In genomic region chr20:41643504-41643938, GRCh38 we compare ENCODE assay signal across 10 cellular contexts. TPM values are rescaled to one million over a fixed set of nuclear protein-coding genes. Genes with fewer than 3 reads are reported as not detected.
DNase-seq lines count a peak whose midpoint lies in the region; ATAC-seq, FAIRE-seq and TF ChIP-seq lines count a peak whose summit lies in the region.
"Had no signal": no experiment of that assay in that cellular context is flagged by ENCODE, and none has a peak within 500 bp of the region (broad histone marks: within the 10 kb centered on the region; RNA-seq: fewer than 3 reads in every experiment).

No MANE protein-coding gene starts in this region.

- SMC1A ChIA-PET in GM12878 (lab: Charles Lee; ENCODE audit: uncharacterized antibody, unreplicated experiment): interaction anchor here (0.5 to 1.7 kb wide), 4 partner anchors 9 to 32 kb away, joined by 3 to 6 read pairs (median 3); no protein-coding TSS in a partner anchor

- no peaks in the 10 kb centered on the region for H3K9me3 Mint-ChIP-seq in mesothelial cell of epicardium
- H3K9me3 Mint-ChIP-seq: activated naive CD8-positive, alpha-beta T cell treated with anti-CD3 and anti-CD28 coated beads, Interleukin-2, amount 50 U/mL, for 24 hours had no signal

- TF ChIP-seq RAD21 in GM12878 (IDR thresholded peaks at IDR 0.05; ENCODE audit: insufficient read depth, low read depth, low read length): no peak

- intact Hi-C loops in GM12878 (cut with micrococcal nuclease; ENCODE audit: unreplicated experiment): no loop called here

- H3K4me1 Mint-ChIP-seq in mesothelial cell of epicardium: peaks cover 10% of the 10 kb centered on the region
- H3K4me1 Mint-ChIP-seq: activated naive CD8-positive, alpha-beta T cell treated with anti-CD3 and anti-CD28 coated beads, Interleukin-2, amount 50 U/mL, for 24 hours had no signal

- H3K4me3 ChIP-seq in GM12878: no peak overlapping the region

- no peak for TF ChIP-seq POLR2A in GM12878 (IDR thresholded peaks at IDR 0.05; ENCODE audit: low read depth, low read length)

- no TSS peak for BruUV-seq in GM12878 (replicated peaks; lab: Mats Ljungman, UMichigan)

- POLR2A ChIA-PET in GM12878 (lab: Charles Lee): interaction anchor here (0.8 kb wide), 1 partner anchor 35 kb away, joined by 3 read pairs; no protein-coding TSS in a partner anchor

- H3K36me3 ChIP-seq in GM12878 (ENCODE audit: control insufficient read depth in 2 of 2, insufficient read depth in 2 of 2, low read length in 1 of 2): no peaks in the 10 kb centered on the region

- in situ Hi-C loops in GM12878 (cut with MboI): no loop called here

- H3K27ac Mint-ChIP-seq in mesothelial cell of epicardium: peak overlapping the region; percentile 58
- H3K27ac Mint-ChIP-seq: activated naive CD8-positive, alpha-beta T cell treated with anti-CD3 and anti-CD28 coated beads, Interleukin-2, amount 50 U/mL, for 24 hours had no signal

- no peak overlapping the region for H3K27ac ChIP-seq in GM12878 (ENCODE audit: control insufficient read depth, insufficient read depth)
- H3K27ac ChIP-seq: KMS-11 had no signal

- H3K4me3 Mint-ChIP-seq in mesothelial cell of epicardium: no peak overlapping the region
- H3K4me3 Mint-ChIP-seq: activated naive CD8-positive, alpha-beta T cell treated with anti-CD3 and anti-CD28 coated beads, Interleukin-2, amount 50 U/mL, for 24 hours had no signal

- no peaks in the 10 kb centered on the region; the same call in 1 of the 2 replicates for H3K4me1 ChIP-seq in GM12878 (ENCODE audit: control insufficient read depth, insufficient read depth, low read length)

- H4K20me1 ChIP-seq in GM12878 (ENCODE audit: control insufficient read depth, insufficient read depth): no peaks in the 10 kb centered on the region

- DNase-seq in DMS153 (lab: John Stamatoyannopoulos, UW): peak; percentile 89
- DNase-seq in NCI-H146 treated with DMSO at 0.1 percent for 48 hours (lab: John Stamatoyannopoulos, UW; ENCODE audit: unreplicated experiment): peak; percentile 76
- no peak for DNase-seq in GM12878 (ENCODE audit: low read depth, low spot score)
- no peak for DNase-seq in mesothelial cell of epicardium (ENCODE audit: low spot score in 2 of 2, unreplicated experiment in 2 of 2)
- DNase-seq in hepatic stellate cell (ENCODE audit: low spot score): no peak
- no peak for DNase-seq in activated CD8-positive, alpha-beta memory T cell treated with anti-CD3 and anti-CD28 coated beads, Interleukin-2, amount 50 U/mL, for 4 hours
- DNase-seq in stimulated activated CD4-positive, alpha-beta T cell treated with anti-CD3 and anti-CD28 coated beads, Interleukin-4, amount 100 ng/mL, for 4 hours: no peak
- no peak for DNase-seq in activated T-cell treated with anti-CD3 and anti-CD28 coated beads, Interleukin-2, amount 50 U/mL, for 48 hours
- DNase-seq: activated naive CD8-positive, alpha-beta T cell treated with anti-CD3 and anti-CD28 coated beads, Interleukin-2, amount 50 U/mL, for 24 hours had no signal

- no peaks in the 10 kb centered on the region for H3K36me3 Mint-ChIP-seq in mesothelial cell of epicardium

- RAD21 ChIA-PET in GM12878 (lab: Charles Lee; ENCODE audit: unreplicated experiment): no interaction called here

- H3K9me3 ChIP-seq in GM12878 (replicated peaks; ENCODE audit: control insufficient read depth, insufficient read depth, low read length): no peaks in the 10 kb centered on the region

- FAIRE-seq in GM12878 (lab: Jason Lieb, UNC): no peak

- H3K9ac ChIP-seq in GM12878 (ENCODE audit: control insufficient read depth, insufficient read depth, low read length): no peak overlapping the region
- H3K9ac ChIP-seq: KMS-11 had no signal

- peak overlapping the region; percentile 5; the same call in 1 of the 2 replicates for H2AFZ ChIP-seq in GM12878 (ENCODE audit: control insufficient read depth, low read depth, low read length)

- WGBS in GM12878 (ENCODE audit: insufficient coverage, insufficient replicate concordance, low lambda C conversion rate, missing lambda C conversion rate): 49% methylated on average over 3 of the region's 3 CpGs

- H3K27me3 ChIP-seq in GM12878 (replicated peaks in 1 of 2; ENCODE audit: control insufficient read depth in 2 of 2, insufficient read depth in 2 of 2, low read length in 1 of 2): peaks cover 0 to 3% of the 10 kb centered on the region in 2 experiments; a peak in 1 of 4 replicates

- no peak overlapping the region for H3K4me2 ChIP-seq in GM12878 (ENCODE audit: control insufficient read depth, insufficient read depth)
- H3K4me2 ChIP-seq: KMS-11 had no signal

- no peak for TF ChIP-seq CTCF in GM12878 (IDR thresholded peaks at IDR 0.05 in 2 of 3, conservative IDR thresholded peaks at IDR 0.05 in 1 of 3; ENCODE audit: control insufficient read depth in 2 of 3, extremely low read depth in 1 of 3, insufficient read depth in 1 of 3, low read depth in 3 of 3, low read length in 3 of 3)
- TF ChIP-seq CTCF in mesothelial cell of epicardium (IDR thresholded peaks at IDR 0.05; ENCODE audit: unreplicated experiment): no peak

- TF ChIP-seq EP300 in GM12878 (IDR thresholded peaks at IDR 0.05; ENCODE audit: borderline replicate concordance in 1 of 2, control insufficient read depth in 1 of 2, low read depth in 2 of 2, low read length in 2 of 2): no peak

- CTCF ChIA-PET in GM12878 (lab: Yijun Ruan, JAX): no interaction called here

- H3K79me2 ChIP-seq in GM12878 (ENCODE audit: control insufficient read depth, insufficient read depth, low read length): no peaks in the 10 kb centered on the region

- peaks cover 34% of the 10 kb centered on the region for H3K27me3 Mint-ChIP-seq in mesothelial cell of epicardium (ENCODE audit: low read depth)

- ATAC-seq in GM12878: no peak
- ATAC-seq: activated naive CD8-positive, alpha-beta T cell treated with anti-CD3 and anti-CD28 coated beads, Interleukin-2, amount 50 U/mL, for 24 hours had no signal

TF ChIP-seq in GM12878, 131 proteins besides CTCF, POLR2A, EP300 and RAD21:
- no peak for TF ChIP-seq SP1 (IDR thresholded peaks at IDR 0.05; ENCODE audit: low read depth, low read length)
- TF ChIP-seq BACH1 (IDR thresholded peaks at IDR 0.05; ENCODE audit: borderline replicate concordance): peak; percentile 51; the same call in 1 of the 2 replicates

RNA-seq across cellular contexts. Expression of gene CHD6, which starts 25.3 kb away (rescaled TPM):
- 309 and 346 TPM in 2 replicates for total RNA-seq in GM12878 (2013; cell fraction: nucleolus; rRNA removed)
- 19.5 and 20.7 TPM in 2 replicates for total RNA-seq in GM12878 (2014; rRNA removed)
- 18.2 and 18.4 TPM in 2 replicates for total RNA-seq in GM12878 (2014; rRNA removed; fragmentation: Illumina TruSeq; extraction: Trizol)
- 25.5 and 27.2 TPM in 2 replicates for total RNA-seq in GM12878 (2021)
- polyA plus RNA-seq in GM12878 (2011; ENCODE audit: low read depth): 6.9 TPM
- 13.9 and 15.4 TPM in 2 replicates for polyA plus RNA-seq in GM12878 (2011; rRNA removed)
- polyA plus RNA-seq in GM12878 (2011; cell fraction: cytosol; rRNA removed): 9.8 and 12.3 TPM in 2 replicates
- 68.3 and 78.2 TPM in 2 replicates for polyA plus RNA-seq in GM12878 (2011; cell fraction: nucleus; rRNA removed)
- polyA plus RNA-seq in GM12878 (2012): 10.6 and 12.7 TPM in 2 replicates
- 14.6 and 16.8 TPM in 2 replicates for polyA plus RNA-seq in GM12878 (2014; fragmentation: Illumina TruSeq; extraction: Trizol)
- 10 to 100 TPM in 1 of 2 experiments, 1 to 10 TPM in 1; 4.3 to 15.9 TPM for polyA plus RNA-seq in GM12878 (2014; fragmentation: Nextera tagmentation; extraction: Ambion mirVana)
- polyA plus RNA-seq in GM12878 (2014; rRNA removed): 8.9 and 10.2 TPM in 2 replicates
- 10 to 100 TPM; 22.2 to 24.3 TPM for polyA plus RNA-seq in GM12878 (2016; fragmentation: Nextera tagmentation; extraction: Ambion mirVana)
- polyA minus RNA-seq in GM12878 (2011; rRNA and poly(A)+ RNA removed): 43.4 and 49.9 TPM in 2 replicates
- 7.6 and 10.3 TPM in 2 replicates for polyA minus RNA-seq in GM12878 (2011; cell fraction: cytosol; rRNA and poly(A)+ RNA removed)
- polyA minus RNA-seq in GM12878 (2011; cell fraction: nucleus; rRNA and poly(A)+ RNA removed): 84.5 and 98.4 TPM in 2 replicates
- total RNA-seq in mesothelial cell of epicardium: 101 to 107 TPM (median 105 TPM) in 3 replicates

Comparison
In these comparisons a context has a peak if more than half of its experiments do, and no peak if none do; other contexts are left out.
1. DNase-seq: peak in DMS153 (single experiment) and NCI-H146 treated with DMSO at 0.1 percent for 48 hours (single experiment); none in GM12878 (single experiment), mesothelial cell of epicardium (0 of 2), hepatic stellate cell (single experiment), activated CD8-positive, alpha-beta memory T cell treated with anti-CD3 and anti-CD28 coated beads, Interleukin-2, amount 50 U/mL, for 4 hours (single experiment), stimulated activated CD4-positive, alpha-beta T cell treated with anti-CD3 and anti-CD28 coated beads, Interleukin-4, amount 100 ng/mL, for 4 hours (0 of 2) and activated T-cell treated with anti-CD3 and anti-CD28 coated beads, Interleukin-2, amount 50 U/mL, for 48 hours (0 of 2).